In genomic region chr18:22936515-22936914, GRCh38 we compare ENCODE assay signal across 20 cellular contexts.
"Had no signal": no experiment of that assay in that cellular context is flagged by ENCODE, and none has a peak within 500 bp of the region (broad histone marks: within the 10 kb centered on the region; RNA-seq: fewer than 3 reads in every experiment).

No MANE protein-coding gene starts in this region.

- H3K27me3 ChIP-seq: foreskin keratinocyte, neural progenitor cell, spleen, upper lobe of left lung had no signal

- DNase-seq: activated CD4-positive, CD25-positive, alpha-beta regulatory T cell treated with anti-CD3 and anti-CD28 coated beads, Interleukin-2, amount 50 U/mL, for 72 hours; activated CD8-positive, alpha-beta memory T cell treated with anti-CD3 and anti-CD28 coated beads, Interleukin-2, amount 50 U/mL, for 4 hours; activated effector memory CD4-positive, alpha-beta T cell treated with Interleukin-2 at 50 U/mL for 16 hours; activated T-cell treated with anti-CD3 and anti-CD28 coated beads, Interleukin-2, amount 50 U/mL, for 4 hours; anterior cingulate cortex; caudate nucleus; dermis blood vessel endothelial cell; effector CD8-positive, alpha-beta T cell; foreskin keratinocyte; kidney; lower lobe of right lung; naive thymus-derived CD4-positive, alpha-beta T cell; spleen; stimulated activated CD4-positive, alpha-beta T cell treated with anti-CD3 and anti-CD28 coated beads, Interleukin-4, amount 100 ng/mL, for 24 hours; stimulated activated naive CD4-positive, alpha-beta T cell treated with Interleukin-2 at 50 U/mL for 16 hours; upper lobe of left lung; WERI-Rb-1 had no signal

- H3K27me3 Mint-ChIP-seq: activated naive CD4-positive, alpha-beta T cell treated with anti-CD3 and anti-CD28 coated beads, Interleukin-2, amount 50 U/mL, for 24 hours had no signal

- H3K27ac Mint-ChIP-seq: activated naive CD4-positive, alpha-beta T cell treated with anti-CD3 and anti-CD28 coated beads, Interleukin-2, amount 50 U/mL, for 24 hours; brain; naive thymus-derived CD4-positive, alpha-beta T cell; neural progenitor cell had no signal

- H3K9me3 Mint-ChIP-seq: activated naive CD4-positive, alpha-beta T cell treated with anti-CD3 and anti-CD28 coated beads, Interleukin-2, amount 50 U/mL, for 24 hours; activated T-cell treated with anti-CD3 and anti-CD28 coated beads, Interleukin-2, amount 50 U/mL, for 4 hours; brain; naive thymus-derived CD4-positive, alpha-beta T cell; neural progenitor cell had no signal

- H3K9me3 ChIP-seq: lower lobe of right lung, spleen, upper lobe of left lung had no signal

- H3K27ac ChIP-seq: foreskin keratinocyte, lower lobe of right lung, neural progenitor cell, spleen, upper lobe of left lung, WERI-Rb-1 had no signal

- H3K4me3 ChIP-seq: lower lobe of right lung, neural progenitor cell, spleen, upper lobe of left lung had no signal

- H3K4me3 Mint-ChIP-seq: activated naive CD4-positive, alpha-beta T cell treated with anti-CD3 and anti-CD28 coated beads, Interleukin-2, amount 50 U/mL, for 24 hours; activated T-cell treated with anti-CD3 and anti-CD28 coated beads, Interleukin-2, amount 50 U/mL, for 4 hours; naive thymus-derived CD4-positive, alpha-beta T cell; neural progenitor cell had no signal

- ATAC-seq: activated T-cell treated with anti-CD3 and anti-CD28 coated beads, Interleukin-2, amount 50 U/mL, for 4 hours; foreskin keratinocyte; lower lobe of right lung; naive thymus-derived CD4-positive, alpha-beta T cell had no signal

- H2AFZ ChIP-seq: neural progenitor cell had no signal

- H3K9ac ChIP-seq: neural progenitor cell had no signal
